ENCODE assay signal across 8 cellular contexts in the genomic region with DNA sequence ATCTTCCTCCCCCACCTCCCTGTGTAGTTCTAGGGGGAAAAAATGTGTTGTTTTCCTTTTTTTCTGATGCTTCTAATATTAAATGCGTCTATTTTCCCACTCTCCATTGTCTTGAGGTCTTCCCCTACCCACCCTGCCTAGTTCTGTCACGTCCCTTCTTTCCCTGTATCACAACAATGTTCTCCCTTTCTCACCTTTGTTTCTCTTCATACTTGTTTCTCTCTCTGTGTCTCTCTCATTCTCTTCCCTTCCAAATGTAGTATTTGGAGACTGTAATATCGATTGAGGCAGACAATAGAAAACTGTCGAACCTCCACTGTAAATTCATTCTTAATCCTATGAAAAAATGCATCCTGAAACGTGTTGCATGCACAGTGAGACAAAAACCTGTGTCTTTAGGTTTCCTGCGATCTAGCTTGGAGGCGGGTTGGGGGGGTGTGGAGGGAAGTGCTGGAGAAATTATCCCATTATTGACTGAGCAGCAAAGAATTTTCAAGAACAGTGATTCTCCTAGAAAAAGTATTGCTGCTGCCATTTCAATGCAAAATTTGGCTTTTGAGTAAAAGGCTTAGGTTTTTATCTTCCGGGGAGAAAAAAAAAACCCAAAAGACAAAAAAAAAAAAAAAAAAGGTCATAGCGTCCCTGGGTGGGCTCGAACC. TPM values are rescaled to one million over a fixed set of nuclear protein-coding genes. Genes with fewer than 3 reads are reported as not detected.
DNase-seq lines count a peak whose midpoint lies in the region; ATAC-seq and TF ChIP-seq lines count a peak whose summit lies in the region.

No MANE protein-coding gene starts in this region.

- H3K27ac ChIP-seq in CD8-positive, alpha-beta T cell (ENCODE audit: low read depth, low read length), result peak overlapping the region; percentile 70
- H3K27ac ChIP-seq in thymus (ENCODE audit: low read depth), result no peak overlapping the region

- CTCF ChIA-PET in CD8-positive, alpha-beta T cell (lab: Charles Lee), result interaction anchor here (1.2 to 4.3 kb wide), 5 partner anchors 10 to 193 kb away, joined by 3 to 24 read pairs (median 4); partner anchors contain the start of gene RPL23
- CTCF ChIA-PET in activated CD4-positive, alpha-beta memory T cell treated with anti-CD3 and anti-CD28 coated beads for 36 hours (lab: Charles Lee), result interaction anchor here (0.9 to 4.3 kb wide), 8 partner anchors 11 to 402 kb away, joined by 3 to 39 read pairs (median 4); no protein-coding TSS in a partner anchor

- peak overlapping the region; percentile 88 for H3K4me3 ChIP-seq in CD8-positive, alpha-beta T cell (ENCODE audit: low read depth, low read length)
- H3K4me3 ChIP-seq in iPS-15b (ENCODE audit: low read depth, low read length) (peak overlapping the region; percentile 98), thymus (ENCODE audit: low read length) (peak overlapping the region; percentile 74)

- DNase-seq in CD8-positive, alpha-beta T cell, result no peak
- peak; percentile 74 for DNase-seq in HT-29 (ENCODE audit: low spot score)
- DNase-seq in activated CD4-positive, alpha-beta memory T cell treated with anti-CD3 and anti-CD28 coated beads for 36 hours, result no peak

- peak overlapping the region; percentile 97 for H3K27ac Mint-ChIP-seq in CD8-positive, alpha-beta T cell
- peak overlapping the region; percentile 94 for H3K27ac Mint-ChIP-seq in activated CD4-positive, alpha-beta memory T cell treated with anti-CD3 and anti-CD28 coated beads for 36 hours

- H3K36me3 Mint-ChIP-seq in CD8-positive, alpha-beta T cell, result peaks cover 32% of the 10 kb centered on the region
- peaks cover 28% of the 10 kb centered on the region for H3K36me3 Mint-ChIP-seq in activated CD4-positive, alpha-beta memory T cell treated with anti-CD3 and anti-CD28 coated beads for 36 hours

- H3K4me1 ChIP-seq in CD8-positive, alpha-beta T cell (ENCODE audit: insufficient read depth, low read length), result peaks cover 62% of the 10 kb centered on the region
- H3K4me1 ChIP-seq in iPS-15b (ENCODE audit: control insufficient read depth, insufficient read depth, low read length) (peaks cover 6% of the 10 kb centered on the region), thymus (ENCODE audit: control insufficient read depth, insufficient read depth, low read length) (peaks cover 25% of the 10 kb centered on the region)

- intact Hi-C loops in CD8-positive, alpha-beta T cell (cut with DNase I, micrococcal nuclease), result loop anchor here (5.0 kb wide), 3 partner anchors 74 to 401 kb away; partner anchors contain the start of gene PLXDC1 (in 1 of the 2)
- intact Hi-C loops in activated CD4-positive, alpha-beta memory T cell treated with anti-CD3 and anti-CD28 coated beads for 36 hours (cut with micrococcal nuclease), result loop anchor here (1.0 to 5.0 kb wide), 3 partner anchors 16 to 194 kb away; no protein-coding TSS in a partner anchor

- ATAC-seq in CD8-positive, alpha-beta T cell, result no peak
- ATAC-seq in HG02610 (IDR thresholded peaks at IDR 0.05; ENCODE audit: unreplicated experiment) (no peak), HG03108 (IDR thresholded peaks at IDR 0.05; ENCODE audit: unreplicated experiment) (no peak), GM19455 (IDR thresholded peaks at IDR 0.05; ENCODE audit: unreplicated experiment) (no peak)

- peaks cover 61% of the 10 kb centered on the region for H3K4me1 Mint-ChIP-seq in CD8-positive, alpha-beta T cell (ENCODE audit: low read depth)
- peaks cover 45% of the 10 kb centered on the region for H3K4me1 Mint-ChIP-seq in activated CD4-positive, alpha-beta memory T cell treated with anti-CD3 and anti-CD28 coated beads for 36 hours (ENCODE audit: low read depth)

- no peaks in the 10 kb centered on the region for H3K9me3 Mint-ChIP-seq in CD8-positive, alpha-beta T cell
- H3K9me3 Mint-ChIP-seq in activated CD4-positive, alpha-beta memory T cell treated with anti-CD3 and anti-CD28 coated beads for 36 hours, result no peaks in the 10 kb centered on the region

- H3K9ac ChIP-seq in iPS-15b (ENCODE audit: low read depth, low read length), result no peak overlapping the region

- no peak for TF ChIP-seq CTCF in CD8-positive, alpha-beta T cell (IDR thresholded peaks at IDR 0.05)

- H3K27me3 ChIP-seq in CD8-positive, alpha-beta T cell (ENCODE audit: insufficient read depth, low read length), result peaks cover 29% of the 10 kb centered on the region
- peaks cover 14% of the 10 kb centered on the region for H3K27me3 ChIP-seq in iPS-15b (ENCODE audit: control insufficient read depth, insufficient read depth, low read length)
- peaks cover 45% of the 10 kb centered on the region for H3K27me3 ChIP-seq in thymus (ENCODE audit: control insufficient read depth, insufficient read depth)

- WGBS in thymus, result 4% methylated on average over 10 of the region's 10 CpGs

- H3K4me3 Mint-ChIP-seq in CD8-positive, alpha-beta T cell, result peak overlapping the region; percentile 96
- H3K4me3 Mint-ChIP-seq in activated CD4-positive, alpha-beta memory T cell treated with anti-CD3 and anti-CD28 coated beads for 36 hours, result peak overlapping the region; percentile 92

- POLR2A ChIA-PET in CD8-positive, alpha-beta T cell (lab: Charles Lee), result interaction anchor here (1.0 to 2.7 kb wide), 7 partner anchors 15 to 118 kb away, joined by 3 to 14 read pairs (median 8); partner anchors contain the start of genes CISD3, LASP1, MLLT6 and PIP4K2B
- POLR2A ChIA-PET in activated CD4-positive, alpha-beta memory T cell treated with anti-CD3 and anti-CD28 coated beads for 36 hours (lab: Charles Lee), result interaction anchor here (1.0 to 1.5 kb wide), 9 partner anchors 17 to 192 kb away, joined by 3 to 9 read pairs (median 5); partner anchors contain the start of genes CWC25 and MLLT6

- peaks cover 7% of the 10 kb centered on the region for H3K36me3 ChIP-seq in CD8-positive, alpha-beta T cell (ENCODE audit: insufficient read depth, low read length)
- peaks cover 10% of the 10 kb centered on the region for H3K36me3 ChIP-seq in iPS-15b (ENCODE audit: control insufficient read depth, insufficient read depth, low read length)
- H3K36me3 ChIP-seq in thymus (ENCODE audit: control insufficient read depth, insufficient read depth), result peaks cover 15% of the 10 kb centered on the region

- peaks cover 25% of the 10 kb centered on the region for H3K27me3 Mint-ChIP-seq in CD8-positive, alpha-beta T cell (ENCODE audit: low read depth)
- peaks cover 34% of the 10 kb centered on the region for H3K27me3 Mint-ChIP-seq in activated CD4-positive, alpha-beta memory T cell treated with anti-CD3 and anti-CD28 coated beads for 36 hours

- H3K9me3 ChIP-seq in CD8-positive, alpha-beta T cell (ENCODE audit: low read length), result no peaks in the 10 kb centered on the region
- no peaks in the 10 kb centered on the region for H3K9me3 ChIP-seq in iPS-15b (ENCODE audit: control insufficient read depth, insufficient read depth, low read length)
- H3K9me3 ChIP-seq in thymus (ENCODE audit: control insufficient read depth), result no peaks in the 10 kb centered on the region

RNA-seq across cellular contexts. Expression of gene PSMB3, which starts 1.3 kb away (rescaled TPM):
- 10 to 100 TPM; 53.6 to 64.2 TPM for total RNA-seq in CD8-positive, alpha-beta T cell
- 828 and 837 TPM in 2 replicates for total RNA-seq in HT-29 (2014; rRNA removed; shearing (Covaris generic))
- 100 to 1,000 TPM; 335 to 348 TPM for total RNA-seq in activated CD4-positive, alpha-beta memory T cell treated with anti-CD3 and anti-CD28 coated beads for 36 hours
- polyA plus RNA-seq in thymus, result 206 TPM

RNA-seq across cellular contexts. Expression of gene PCGF2, which starts 3.1 kb away (rescaled TPM):
- not detected for total RNA-seq in CD8-positive, alpha-beta T cell
- total RNA-seq in HT-29 (2014; rRNA removed; shearing (Covaris generic)), result 8.7 and 18.9 TPM in 2 replicates
- total RNA-seq in activated CD4-positive, alpha-beta memory T cell treated with anti-CD3 and anti-CD28 coated beads for 36 hours, result 1 to 10 TPM; 3.4 to 4.2 TPM
- polyA plus RNA-seq in thymus, result 12.6 TPM

RNA-seq across cellular contexts. Expression of gene CISD3, which starts 21.1 kb away (rescaled TPM):
- total RNA-seq in CD8-positive, alpha-beta T cell, result 1 to 10 TPM; 3.5 to 5.7 TPM
- 54.0 and 100 TPM in 2 replicates for total RNA-seq in HT-29 (2014; rRNA removed; shearing (Covaris generic))
- 10 to 100 TPM; 54.7 to 59.1 TPM for total RNA-seq in activated CD4-positive, alpha-beta memory T cell treated with anti-CD3 and anti-CD28 coated beads for 36 hours
- polyA plus RNA-seq in thymus, result 22.5 TPM

RNA-seq across cellular contexts. Expression of gene MLLT6, which starts 46.2 kb away (rescaled TPM):
- total RNA-seq in CD8-positive, alpha-beta T cell, result 100 to 1,000 TPM; 313 to 316 TPM
- 219 and 252 TPM in 2 replicates for total RNA-seq in HT-29 (2014; rRNA removed; shearing (Covaris generic))
- 100 to 1,000 TPM; 204 to 221 TPM for total RNA-seq in activated CD4-positive, alpha-beta memory T cell treated with anti-CD3 and anti-CD28 coated beads for 36 hours
- polyA plus RNA-seq in thymus, result 124 TPM

RNA-seq across cellular contexts. Expression of gene PIP4K2B, which starts 48.1 kb away (rescaled TPM):
- 10 to 100 TPM in 1 of 2 experiments, 1 to 10 TPM in 1; 9.9 to 13.0 TPM for total RNA-seq in CD8-positive, alpha-beta T cell
- total RNA-seq in HT-29 (2014; rRNA removed; shearing (Covaris generic)), result 39.6 and 62.1 TPM in 2 replicates
- 10 to 100 TPM; 37.8 to 37.9 TPM for total RNA-seq in activated CD4-positive, alpha-beta memory T cell treated with anti-CD3 and anti-CD28 coated beads for 36 hours
- polyA plus RNA-seq in thymus, result 17.8 TPM

Comparison
In these comparisons a context has a peak if more than half of its experiments do, and no peak if none do; other contexts are left out.
1. RNA of gene PSMB3, which starts 1.3 kb away (total RNA-seq): 828 to 837 TPM in HT-29 and 335 to 348 TPM in activated CD4-positive, alpha-beta memory T cell treated with anti-CD3 and anti-CD28 coated beads for 36 hours; 53.6 to 64.2 TPM in CD8-positive, alpha-beta T cell; every median in the first group is over 4 times any median in the second.
2. Peak in every context shown above with its lines, with median percentiles within 50 percentile points of each other: H3K4me3 ChIP-seq.